In the genomic region with DNA sequence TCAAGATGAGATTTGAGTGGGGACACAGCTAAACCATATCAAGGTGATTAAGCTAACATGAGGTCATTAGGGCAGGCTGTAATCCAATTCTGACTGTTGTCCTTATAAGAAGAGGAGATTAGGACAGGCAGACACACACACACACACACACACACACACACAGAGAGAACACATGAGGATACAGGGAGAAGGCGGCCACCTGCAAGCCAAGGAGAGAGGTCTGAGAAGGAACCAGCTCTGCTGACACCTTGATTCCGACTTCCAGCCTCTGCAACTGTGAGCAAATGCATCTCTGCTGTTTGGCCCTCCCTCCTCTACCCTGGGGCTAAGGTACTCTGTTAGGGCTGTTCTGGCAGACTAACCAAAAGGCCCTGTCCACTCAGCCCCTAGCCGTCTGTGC, we compare ENCODE assay signal across 25 cellular contexts.
"Had no signal": no experiment of that assay in that cellular context is flagged by ENCODE, and none has a peak within 500 bp of the region (broad histone marks: within the 10 kb centered on the region; RNA-seq: fewer than 3 reads in every experiment).

No MANE protein-coding gene starts in this region.

- H3K4me3 Mint-ChIP-seq: dendritic cell treated with granulocyte-macrophage colony-stimulating factor and Interleukin-4, amounts not matched to agents 40 ng/mL and 50 ng/mL, for 4 days; effector memory CD8-positive, alpha-beta T cell; endodermal cell; mesothelial cell of epicardium; naive B cell; naive thymus-derived CD8-positive, alpha-beta T cell had no signal

- H3K27ac ChIP-seq: epithelial cell of prostate, esophagus squamous epithelium, gastrocnemius medialis, heart right ventricle, left lung, lower lobe of right lung had no signal

- H3K27me3 ChIP-seq: gastrocnemius medialis had no signal

- DNase-seq: cortex of kidney; effector CD8-positive, alpha-beta T cell; effector memory CD8-positive, alpha-beta T cell; endodermal cell; erythroblast; esophagus squamous epithelium; foreskin fibroblast; foreskin melanocyte; gastrocnemius medialis; glutamatergic neuron; head of caudate nucleus; heart right ventricle; hippocampal formation; left cardiac atrium; left lung; left ventricle myocardium superior; lower lobe of right lung; mesenchymal stem cell; mucosa of descending colon; naive B cell; naive thymus-derived CD8-positive, alpha-beta T cell had no signal

- H3K9me3 Mint-ChIP-seq: dendritic cell treated with granulocyte-macrophage colony-stimulating factor and Interleukin-4, amounts not matched to agents 40 ng/mL and 50 ng/mL, for 4 days; effector memory CD8-positive, alpha-beta T cell; naive thymus-derived CD8-positive, alpha-beta T cell had no signal

- H3K4me3 ChIP-seq: esophagus squamous epithelium, gastrocnemius medialis, heart right ventricle, left lung, lower lobe of right lung, mucosa of descending colon had no signal

- H3K36me3 ChIP-seq: esophagus squamous epithelium, gastrocnemius medialis, heart right ventricle, left lung, lower lobe of right lung had no signal

- H3K9me3 ChIP-seq: esophagus squamous epithelium, gastrocnemius medialis, heart right ventricle, left lung, lower lobe of right lung, mucosa of descending colon had no signal

- H3K36me3 Mint-ChIP-seq: mesothelial cell of epicardium; naive B cell; naive thymus-derived CD8-positive, alpha-beta T cell had no signal

- H3K27ac Mint-ChIP-seq: dendritic cell treated with granulocyte-macrophage colony-stimulating factor and Interleukin-4, amounts not matched to agents 40 ng/mL and 50 ng/mL, for 4 days; effector memory CD8-positive, alpha-beta T cell; endodermal cell; mesothelial cell of epicardium; naive B cell; naive thymus-derived CD8-positive, alpha-beta T cell had no signal

- H3K4me1 ChIP-seq: esophagus squamous epithelium, gastrocnemius medialis, heart right ventricle, left lung, lower lobe of right lung had no signal

- H3K4me1 Mint-ChIP-seq: naive B cell; naive thymus-derived CD8-positive, alpha-beta T cell had no signal

- ATAC-seq: effector memory CD8-positive, alpha-beta T cell; esophagus mucosa; gastrocnemius medialis; heart right ventricle; left cardiac atrium; left lung; left ventricle myocardium superior; lower lobe of right lung; mucosa of descending colon; naive thymus-derived CD8-positive, alpha-beta T cell had no signal
